Comparison of ENCODE assay signal across 1 cellular context in genomic region chr11:102177974-102178631, GRCh38.
TF ChIP-seq lines count a peak whose summit lies in the region.

No MANE protein-coding gene starts in this region.

TF ChIP-seq in HepG2, 621 proteins besides CTCF, POLR2A, EP300 and RAD21 (continued from another document and continues in another):
- TF ChIP-seq TERF1 (CRISPR knock-in tag; IDR thresholded peaks at IDR 0.05) (no peak), SALL2 (CRISPR knock-in tag; IDR thresholded peaks at IDR 0.05) (no peak), MEF2D (CRISPR knock-in tag; IDR thresholded peaks at IDR 0.05) (no peak), ZNF784 (CRISPR knock-in tag; IDR thresholded peaks at IDR 0.05; ENCODE audit: borderline replicate concordance) (no peak), JUN (CRISPR knock-in tag; IDR thresholded peaks at IDR 0.05) (no peak), ASH2L (IDR thresholded peaks at IDR 0.05; ENCODE audit: insufficient read length, low read depth, low read length) (peak; percentile 62), HOMEZ (CRISPR knock-in tag; IDR thresholded peaks at IDR 0.05; ENCODE audit: low read depth) (peak; percentile 85; the same call in 1 of the 2 replicates), HCFC1 (IDR thresholded peaks at IDR 0.05; ENCODE audit: low read depth, low read length) (no peak), ZBTB1 (CRISPR knock-in tag; IDR thresholded peaks at IDR 0.05; ENCODE audit: borderline replicate concordance) (no peak), RFX1 (IDR thresholded peaks at IDR 0.05) (no peak), SATB2 (CRISPR knock-in tag; IDR thresholded peaks at IDR 0.05) (no peak), AHDC1 (CRISPR knock-in tag; IDR thresholded peaks at IDR 0.05; ENCODE audit: borderline replicate concordance) (peak; percentile 65; the same call in 1 of the 2 replicates), ZFP41 (CRISPR knock-in tag; IDR thresholded peaks at IDR 0.05; ENCODE audit: borderline replicate concordance) (no peak), ZNF225 (CRISPR knock-in tag; IDR thresholded peaks at IDR 0.05) (no peak), ZNF841 (CRISPR knock-in tag; IDR thresholded peaks at IDR 0.05; ENCODE audit: borderline replicate concordance) (no peak), PHF5A (CRISPR knock-in tag; IDR thresholded peaks at IDR 0.05; ENCODE audit: low read depth, unreplicated experiment) (no peak), CSRNP2 (CRISPR knock-in tag; conservative IDR thresholded peaks at IDR 0.05; ENCODE audit: low read depth) (no peak), HNRNPUL1 (IDR thresholded peaks at IDR 0.05; ENCODE audit: low read depth, low read length) (no peak), ZNF510 (CRISPR knock-in tag; IDR thresholded peaks at IDR 0.05; ENCODE audit: low read depth) (no peak), FOXA1 (IDR thresholded peaks at IDR 0.05) (no peak), FOXA1 (CRISPR knock-in tag; IDR thresholded peaks at IDR 0.05) (0 out of 2 replicates have a peak, but pooled peaks have one; percentile 6), ZFP36L2 (CRISPR knock-in tag; IDR thresholded peaks at IDR 0.05) (no peak), MXD4 (CRISPR knock-in tag; IDR thresholded peaks at IDR 0.05) (no peak), SRF (IDR thresholded peaks at IDR 0.05; ENCODE audit: low read depth, low read length) (no peak), YEATS2 (CRISPR knock-in tag; IDR thresholded peaks at IDR 0.05; ENCODE audit: borderline replicate concordance) (no peak), KDM6A (CRISPR knock-in tag; IDR thresholded peaks at IDR 0.05; ENCODE audit: low read depth) (no peak), ZBTB26 (CRISPR knock-in tag; IDR thresholded peaks at IDR 0.05; ENCODE audit: borderline replicate concordance) (no peak), GRHL1 (CRISPR knock-in tag; conservative IDR thresholded peaks at IDR 0.05) (no peak), PRDM4 (CRISPR knock-in tag; IDR thresholded peaks at IDR 0.05; ENCODE audit: borderline replicate concordance) (no peak), SOX6 (IDR thresholded peaks at IDR 0.05) (no peak), SOX6 (CRISPR knock-in tag; IDR thresholded peaks at IDR 0.05) (peak; percentile 28; the same call in 1 of the 2 replicates), DNMT1 (CRISPR knock-in tag; IDR thresholded peaks at IDR 0.05) (no peak), ATF2 (CRISPR knock-in tag; IDR thresholded peaks at IDR 0.05) (no peak), ONECUT2 (CRISPR knock-in tag; IDR thresholded peaks at IDR 0.05) (no peak), ZBTB42 (CRISPR knock-in tag; IDR thresholded peaks at IDR 0.05) (no peak), BORCS8-MEF2B (CRISPR knock-in tag; IDR thresholded peaks at IDR 0.05) (no peak), DRAP1 (CRISPR knock-in tag; IDR thresholded peaks at IDR 0.05) (no peak), EHMT2 (IDR thresholded peaks at IDR 0.05; ENCODE audit: borderline replicate concordance, low read depth, low read length) (no peak), ZNF263 (CRISPR knock-in tag; IDR thresholded peaks at IDR 0.05) (no peak), CREM (IDR thresholded peaks at IDR 0.05) (0 out of 2 replicates have a peak, but pooled peaks have one; percentile 16), CREM (CRISPR knock-in tag; IDR thresholded peaks at IDR 0.05) (no peak), BHLHE40 (IDR thresholded peaks at IDR 0.05; ENCODE audit: low read length) (no peak), SIX1 (CRISPR knock-in tag; IDR thresholded peaks at IDR 0.05; ENCODE audit: borderline replicate concordance) (no peak), PHF20 (CRISPR knock-in tag; IDR thresholded peaks at IDR 0.05) (no peak), DNMT3B (CRISPR knock-in tag; conservative IDR thresholded peaks at IDR 0.05) (no peak), ZNF543 (CRISPR knock-in tag; IDR thresholded peaks at IDR 0.05) (no peak), GZF1 (CRISPR knock-in tag; IDR thresholded peaks at IDR 0.05) (no peak), JUND (CRISPR knock-in tag; IDR thresholded peaks at IDR 0.05) (peak; percentile 69; the same call in 1 of the 2 replicates), SP4 (CRISPR knock-in tag; IDR thresholded peaks at IDR 0.05) (no peak), GTF3A (CRISPR knock-in tag; conservative IDR thresholded peaks at IDR 0.05) (no peak), PRMT3 (CRISPR knock-in tag; IDR thresholded peaks at IDR 0.05; ENCODE audit: borderline replicate concordance, low read depth) (no peak), NR1H2 (CRISPR knock-in tag; IDR thresholded peaks at IDR 0.05; ENCODE audit: borderline replicate concordance, low read depth) (no peak), GABPA (IDR thresholded peaks at IDR 0.05; ENCODE audit: low read depth, low read length) (no peak), GABPA (CRISPR knock-in tag; IDR thresholded peaks at IDR 0.05; ENCODE audit: low read depth) (peak; percentile 43)
